ENCODE assay signal across 16 cellular contexts in genomic region chr11:10375280-10376048, GRCh38.
A peak's percentile ranks its signal among the peaks of the same experiment; 100 is the strongest.
DNase-seq lines count a peak whose midpoint lies in the region; ATAC-seq and TF ChIP-seq lines count a peak whose summit lies in the region.
"Had no signal": no experiment of that assay in that cellular context is flagged by ENCODE, and none has a peak within 500 bp of the region (broad histone marks: within the 10 kb centered on the region; RNA-seq: fewer than 3 reads in every experiment).

No MANE protein-coding gene starts in this region.

- no peak overlapping the region for H3K4me3 ChIP-seq in parathyroid adenoma (ENCODE audit: low read depth, low read length)

- no peak overlapping the region for H3K9ac ChIP-seq in parathyroid adenoma

- no peaks in the 10 kb centered on the region for H3K27me3 ChIP-seq in parathyroid adenoma (ENCODE audit: control insufficient read depth, insufficient read depth, low read length)

- TF ChIP-seq CTCF in parathyroid adenoma (IDR thresholded peaks at IDR 0.05), result no peak

- peak overlapping the region; percentile 47 for H3K27ac ChIP-seq in parathyroid adenoma

- H3K4me1 ChIP-seq in parathyroid adenoma, result peaks cover 32% of the 10 kb centered on the region

- H3K36me3 ChIP-seq in parathyroid adenoma (ENCODE audit: control insufficient read depth, insufficient read depth, low read length), result no peaks in the 10 kb centered on the region

- DNase-seq in AG20443 (ENCODE audit: low spot score), result peak; percentile 70
- peak; percentile 40 for DNase-seq in MV-4-11 (lab: John Stamatoyannopoulos, UW)
- DNase-seq in dedifferentiated amniotic fluid mesenchymal stem cell (ENCODE audit: extremely low spot score), result peak; percentile 44
- DNase-seq in ureter (ENCODE audit: low spot score), result no peak
- DNase-seq in SHP77 treated with DMSO at 0.1 percent for 48 hours (lab: John Stamatoyannopoulos, UW), result no peak
- no peak for DNase-seq in DMS 273 (lab: John Stamatoyannopoulos, UW; ENCODE audit: unreplicated experiment)
- DNase-seq: activated T-cell treated with anti-CD3 and anti-CD28 coated beads, Interleukin-2, amount 50 U/mL, for 1 hour; amygdala; C1 segment of cervical spinal cord; KG1; NCI-H2029; posterior cingulate gyrus; stimulated activated CD4-positive, alpha-beta T cell treated with anti-CD3 and anti-CD28 coated beads, Interleukin-2, amount 100 ng/mL, for 24 hours had no signal

- no peak overlapping the region for H3K4me2 ChIP-seq in parathyroid adenoma (ENCODE audit: low read length)

- H3K79me2 ChIP-seq in parathyroid adenoma, result no peaks in the 10 kb centered on the region

- H2AFZ ChIP-seq in parathyroid adenoma, result peak overlapping the region; percentile 50

- no peaks in the 10 kb centered on the region for H3K9me3 ChIP-seq in parathyroid adenoma (ENCODE audit: control insufficient read depth, low read length)

- ATAC-seq in HG02678 (IDR thresholded peaks at IDR 0.05; ENCODE audit: unreplicated experiment), result no peak
- ATAC-seq: activated CD4-positive, CD25-positive, alpha-beta regulatory T cell treated with anti-CD3 and anti-CD28 coated beads, Interleukin-2, amount 50 U/mL, for 24 hours had no signal

Comparison
In these comparisons a context has a peak if more than half of its experiments do, and no peak if none do; other contexts are left out.
1. DNase-seq: peak in AG20443 (single experiment), MV-4-11 (single experiment) and dedifferentiated amniotic fluid mesenchymal stem cell (single experiment); none in ureter (single experiment), SHP77 treated with DMSO at 0.1 percent for 48 hours (single experiment) and DMS 273 (single experiment).